11 cellular contexts compared by ENCODE assay signal in the genomic region with DNA sequence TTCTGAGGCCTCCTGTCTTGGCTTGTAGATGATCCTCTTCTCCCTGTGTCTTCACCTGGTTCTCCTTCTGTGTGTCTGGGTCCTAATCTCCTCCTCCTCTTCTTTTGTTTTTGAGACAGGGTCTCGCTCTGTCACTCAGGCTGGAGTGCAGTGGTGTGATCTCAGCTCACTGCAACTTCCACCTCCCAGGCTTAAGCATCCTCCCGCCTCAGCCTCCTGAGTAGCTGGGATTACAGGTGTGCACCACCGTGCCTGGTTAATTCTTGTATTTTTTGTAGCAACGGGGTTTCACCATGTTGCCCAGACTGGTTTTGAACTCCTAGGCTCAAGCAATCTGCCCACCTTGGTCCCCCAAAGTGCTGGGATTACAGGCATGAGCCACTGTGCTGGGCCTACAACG. TPM values are rescaled to one million over a fixed set of nuclear protein-coding genes. Genes with fewer than 3 reads are reported as not detected.
"Had no signal": no experiment of that assay in that cellular context is flagged by ENCODE, and none has a peak within 500 bp of the region (broad histone marks: within the 10 kb centered on the region; RNA-seq: fewer than 3 reads in every experiment).

No MANE protein-coding gene starts in this region.

RNA-seq across cellular contexts. Expression of a gene that starts 29.4 kb away (rescaled TPM):
- total RNA-seq: lower lobe of right lung, mammary epithelial cell, mesothelial cell of epicardium, psoas muscle, sigmoid colon, subcutaneous adipose tissue, suprapubic skin, thoracic aorta, upper lobe of right lung had no signal
- polyA plus RNA-seq: heart left ventricle, neural cell had no signal
